In the genomic region with DNA sequence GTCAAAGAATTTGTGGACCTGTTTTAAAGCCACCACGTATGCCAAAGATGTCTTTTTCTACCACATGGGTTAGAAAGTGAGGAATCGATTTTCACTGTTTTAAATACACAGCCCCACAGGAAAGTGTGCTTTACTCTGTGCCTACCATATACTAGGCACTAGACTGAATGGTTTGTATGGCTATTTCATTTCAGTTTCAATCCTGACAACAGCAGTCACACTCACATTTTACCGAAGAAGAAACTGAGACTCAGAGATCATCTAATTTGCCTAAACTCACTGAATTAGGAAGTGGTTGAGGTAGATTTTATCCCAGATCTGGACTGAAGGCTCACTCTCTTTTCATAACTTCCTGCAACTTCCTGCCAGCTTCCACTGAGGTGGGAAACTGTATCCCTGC, we compare ENCODE assay signal across 15 cellular contexts.
DNase-seq lines count a peak whose midpoint lies in the region; ATAC-seq and TF ChIP-seq lines count a peak whose summit lies in the region.
"Had no signal": no experiment of that assay in that cellular context is flagged by ENCODE, and none has a peak within 500 bp of the region (broad histone marks: within the 10 kb centered on the region; RNA-seq: fewer than 3 reads in every experiment).

No MANE protein-coding gene starts in this region.

- no peaks in the 10 kb centered on the region for H3K9me2 ChIP-seq in MM.1S (replicated peaks; ENCODE audit: insufficient read depth, low read length)

- no peaks in the 10 kb centered on the region for H3F3A ChIP-seq in MM.1S (ENCODE audit: insufficient read depth, low read length)

- H3K4me1 ChIP-seq in MM.1S (ENCODE audit: low read length) (peaks cover 7% of the 10 kb centered on the region), spleen (no peaks in the 10 kb centered on the region)

- CTCF ChIA-PET in activated naive CD4-positive, alpha-beta T cell treated with anti-CD3 and anti-CD28 coated beads for 36 hours (lab: Charles Lee), result no interaction called here

- H3K27ac ChIP-seq in MM.1S (ENCODE audit: low read length), result no peak overlapping the region
- no peak overlapping the region for H3K27ac ChIP-seq in spleen

- H3K4me1 Mint-ChIP-seq in activated naive CD4-positive, alpha-beta T cell treated with anti-CD3 and anti-CD28 coated beads for 36 hours (ENCODE audit: low read depth), result no peaks in the 10 kb centered on the region
- peaks cover 13% of the 10 kb centered on the region for H3K4me1 Mint-ChIP-seq in chondrocyte (ENCODE audit: low read depth)
- H3K4me1 Mint-ChIP-seq: CD14-positive monocyte had no signal

- TF ChIP-seq POLR2A in spleen (IDR thresholded peaks at IDR 0.05), result no peak

- H3K36me3 ChIP-seq in MM.1S (replicated peaks; ENCODE audit: insufficient read depth, low read length) (no peaks in the 10 kb centered on the region), spleen (no peaks in the 10 kb centered on the region)

- no peak for TF ChIP-seq CTCF in MM.1S (IDR thresholded peaks at IDR 0.05; ENCODE audit: low read length)
- TF ChIP-seq CTCF in chondrocyte (IDR thresholded peaks at IDR 0.05), result no peak
- TF ChIP-seq CTCF in spleen (IDR thresholded peaks at IDR 0.05 in 8 of 11, conservative IDR thresholded peaks at IDR 0.05 in 3 of 11), result no peak

- no peak overlapping the region for H3K4me3 ChIP-seq in MM.1S (ENCODE audit: low read length)
- no peak overlapping the region for H3K4me3 ChIP-seq in spleen

- no peak overlapping the region for H3K9ac ChIP-seq in MM.1S (ENCODE audit: low read length)

- no peaks in the 10 kb centered on the region for H3K9me3 Mint-ChIP-seq in activated naive CD4-positive, alpha-beta T cell treated with anti-CD3 and anti-CD28 coated beads for 36 hours
- no peaks in the 10 kb centered on the region for H3K9me3 Mint-ChIP-seq in chondrocyte (ENCODE audit: low read depth)

- intact Hi-C loops in activated naive CD4-positive, alpha-beta T cell treated with anti-CD3 and anti-CD28 coated beads for 36 hours (cut with micrococcal nuclease), result no loop called here
- intact Hi-C loops in spleen (cut with DNase I; ENCODE audit: low total_unique reads), result no loop called here

- no peaks in the 10 kb centered on the region for H3K79me2 ChIP-seq in MM.1S (ENCODE audit: low read length)

- peaks cover 2% of the 10 kb centered on the region for H3K27me3 Mint-ChIP-seq in activated naive CD4-positive, alpha-beta T cell treated with anti-CD3 and anti-CD28 coated beads for 36 hours (ENCODE audit: low read depth)
- H3K27me3 Mint-ChIP-seq in chondrocyte (ENCODE audit: low read depth), result peaks cover 5% of the 10 kb centered on the region

- H3K4me3 Mint-ChIP-seq in activated naive CD4-positive, alpha-beta T cell treated with anti-CD3 and anti-CD28 coated beads for 36 hours, result no peak overlapping the region
- H3K4me3 Mint-ChIP-seq in chondrocyte (ENCODE audit: unreplicated experiment), result no peak overlapping the region
- H3K4me3 Mint-ChIP-seq: CD14-positive monocyte had no signal

- H3K9me3 ChIP-seq in MM.1S (replicated peaks; ENCODE audit: insufficient read depth, low read length) (no peaks in the 10 kb centered on the region), spleen (no peaks in the 10 kb centered on the region)

- H2AFZ ChIP-seq in MM.1S (ENCODE audit: low read length), result no peak overlapping the region

- no peak overlapping the region for H3K27ac Mint-ChIP-seq in activated naive CD4-positive, alpha-beta T cell treated with anti-CD3 and anti-CD28 coated beads for 36 hours
- no peak overlapping the region for H3K27ac Mint-ChIP-seq in chondrocyte (ENCODE audit: unreplicated experiment)
- H3K27ac Mint-ChIP-seq: CD14-positive monocyte had no signal

- WGBS in spleen, 5 donors, result 46 to 69% (median 56%) methylated on average over 3 of the region's 3 CpGs

- DNase-seq in MM.1S (peak; percentile 35), chondrocyte (ENCODE audit: low spot score) (no peak), spleen (no peak)
- no peak for DNase-seq in activated naive CD4-positive, alpha-beta T cell treated with anti-CD3 and anti-CD28 coated beads for 36 hours
- DNase-seq: activated CD4-positive, CD25-positive, alpha-beta regulatory T cell treated with anti-CD3 and anti-CD28 coated beads, Interleukin-2, amount 50 U/mL, for 72 hours; activated T-cell treated with anti-CD3 and anti-CD28 coated beads, Interleukin-2, amount 50 U/mL, for 1 hour; cerebellar nuclear complex; NCI-H1436; small intestine; T-helper 1 cell had no signal

- no peaks in the 10 kb centered on the region for H3K36me3 Mint-ChIP-seq in activated naive CD4-positive, alpha-beta T cell treated with anti-CD3 and anti-CD28 coated beads for 36 hours (ENCODE audit: low read depth)
- no peaks in the 10 kb centered on the region for H3K36me3 Mint-ChIP-seq in chondrocyte (ENCODE audit: low read depth)
- H3K36me3 Mint-ChIP-seq: CD14-positive monocyte had no signal

- ATAC-seq in GM19023 (IDR thresholded peaks at IDR 0.05; ENCODE audit: unreplicated experiment), result peak; percentile 56
- ATAC-seq in GM21528 (IDR thresholded peaks at IDR 0.05; ENCODE audit: low FRiP score, unreplicated experiment), result peak; percentile 72
- ATAC-seq in HG02981 (IDR thresholded peaks at IDR 0.05; ENCODE audit: unreplicated experiment), result peak; percentile 55
- no peak for ATAC-seq in HG03039 (IDR thresholded peaks at IDR 0.05; ENCODE audit: unreplicated experiment)

- H3K27me3 ChIP-seq in MM.1S (replicated peaks; ENCODE audit: insufficient read depth, low read length) (no peaks in the 10 kb centered on the region), spleen (replicated peaks in 1 of 7) (no peaks in the 10 kb centered on the region)

- H3K4me2 ChIP-seq in MM.1S (ENCODE audit: low read depth, low read length), result no peak overlapping the region

- no peaks in the 10 kb centered on the region for H4K20me1 ChIP-seq in MM.1S (ENCODE audit: insufficient read depth, low read length)
